Comparison of ENCODE assay signal across 19 cellular contexts in the genomic region with DNA sequence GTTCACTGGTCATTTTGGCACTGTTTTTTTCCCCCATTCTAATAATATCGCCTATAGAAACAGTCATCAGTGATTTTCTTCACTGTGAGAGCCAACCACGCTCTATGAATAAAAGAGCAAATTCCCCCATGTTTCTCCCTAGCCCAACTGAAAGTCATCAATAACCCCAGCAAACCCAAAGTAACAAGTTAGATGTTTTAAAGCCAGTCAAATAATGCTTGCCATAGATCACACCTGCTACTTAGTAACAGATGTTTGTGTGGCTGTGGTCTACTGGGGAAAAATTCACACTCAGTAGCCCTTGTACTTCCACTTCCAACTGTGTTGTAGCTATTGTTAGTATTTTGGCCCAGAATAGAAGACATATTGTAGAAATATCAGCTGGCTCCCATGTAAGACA.
DNase-seq lines count a peak whose midpoint lies in the region; ATAC-seq and TF ChIP-seq lines count a peak whose summit lies in the region.
"Had no signal": no experiment of that assay in that cellular context is flagged by ENCODE, and none has a peak within 500 bp of the region (broad histone marks: within the 10 kb centered on the region; RNA-seq: fewer than 3 reads in every experiment).

No MANE protein-coding gene starts in this region.

- no peak overlapping the region for H3K27ac ChIP-seq in OCI-LY3 (ENCODE audit: low read length)
- no peak overlapping the region for H3K27ac ChIP-seq in PC-9
- H3K27ac ChIP-seq: neutrophil had no signal

- no peak overlapping the region for H3K4me3 Mint-ChIP-seq in activated CD4-positive, alpha-beta memory T cell treated with anti-CD3 and anti-CD28 coated beads for 36 hours
- H3K4me3 Mint-ChIP-seq: central memory CD8-positive, alpha-beta T cell; endodermal cell; memory B cell had no signal

- no peaks in the 10 kb centered on the region for H3K9me3 ChIP-seq in OCI-LY3 (ENCODE audit: insufficient read depth, low read length)
- no peaks in the 10 kb centered on the region for H3K9me3 ChIP-seq in PC-9 (ENCODE audit: insufficient read depth, low read depth)
- H3K9me3 ChIP-seq: neutrophil had no signal

- H3K4me1 Mint-ChIP-seq in activated CD4-positive, alpha-beta memory T cell treated with anti-CD3 and anti-CD28 coated beads for 36 hours (ENCODE audit: low read depth) = no peaks in the 10 kb centered on the region
- H3K4me1 Mint-ChIP-seq: central memory CD8-positive, alpha-beta T cell; endodermal cell; memory B cell had no signal

- no TSS peak for BruUV-seq in PC-9 (replicated peaks; lab: Mats Ljungman, UMichigan)

- intact Hi-C loops in activated CD4-positive, alpha-beta memory T cell treated with anti-CD3 and anti-CD28 coated beads for 36 hours (cut with micrococcal nuclease) = no loop called here
- intact Hi-C loops in PC-9 (cut with micrococcal nuclease; ENCODE audit: unreplicated experiment) = no loop called here

- no peak overlapping the region for H3K9ac ChIP-seq in OCI-LY3 (ENCODE audit: low read length)

- H3K27me3 Mint-ChIP-seq in activated CD4-positive, alpha-beta memory T cell treated with anti-CD3 and anti-CD28 coated beads for 36 hours = peaks cover 4% of the 10 kb centered on the region
- H3K27me3 Mint-ChIP-seq: central memory CD8-positive, alpha-beta T cell; memory B cell had no signal

- no peaks in the 10 kb centered on the region for H3K36me3 ChIP-seq in OCI-LY3 (replicated peaks; ENCODE audit: low read depth, low read length)
- no peaks in the 10 kb centered on the region for H3K36me3 ChIP-seq in PC-9 (ENCODE audit: low read depth)
- H3K36me3 ChIP-seq: neutrophil had no signal

- peak; percentile 66 for ATAC-seq in GM18508 (IDR thresholded peaks at IDR 0.05; ENCODE audit: insufficient read depth, unreplicated experiment)
- ATAC-seq in GM21390 (IDR thresholded peaks at IDR 0.05; ENCODE audit: unreplicated experiment) = peak; percentile 63
- ATAC-seq in HG02938 (IDR thresholded peaks at IDR 0.05; ENCODE audit: unreplicated experiment) = peak; percentile 67
- ATAC-seq: right cardiac atrium had no signal

- peaks cover 16% of the 10 kb centered on the region for H3K4me1 ChIP-seq in OCI-LY3 (ENCODE audit: low read length)
- H3K4me1 ChIP-seq in PC-9 (replicated peaks; ENCODE audit: insufficient read depth) = no peaks in the 10 kb centered on the region

- no peaks in the 10 kb centered on the region for H3K9me3 Mint-ChIP-seq in activated CD4-positive, alpha-beta memory T cell treated with anti-CD3 and anti-CD28 coated beads for 36 hours
- H3K9me3 Mint-ChIP-seq: central memory CD8-positive, alpha-beta T cell; endodermal cell; memory B cell had no signal

- H3K36me3 Mint-ChIP-seq in activated CD4-positive, alpha-beta memory T cell treated with anti-CD3 and anti-CD28 coated beads for 36 hours = no peaks in the 10 kb centered on the region
- H3K36me3 Mint-ChIP-seq: memory B cell had no signal

- no peak for DNase-seq in activated CD4-positive, alpha-beta memory T cell treated with anti-CD3 and anti-CD28 coated beads for 36 hours
- DNase-seq in NCI-H2227 treated with DMSO at 0.1 percent for 48 hours (lab: John Stamatoyannopoulos, UW) (no peak), PC-9 (no peak), COR-L47 (lab: John Stamatoyannopoulos, UW) (no peak)
- DNase-seq: activated CD4-positive, alpha-beta T cell treated with anti-CD3 and anti-CD28 coated beads for 1 hour; activated gamma-delta T cell; amygdala; endodermal cell; NCI-H1930; NCI-H524; right cardiac atrium; T1000 had no signal

- no peaks in the 10 kb centered on the region for H3K79me2 ChIP-seq in OCI-LY3 (ENCODE audit: low read length)
- no peaks in the 10 kb centered on the region for H3K79me2 ChIP-seq in PC-9 (ENCODE audit: low read depth)

- H3K4me2 ChIP-seq in OCI-LY3 (ENCODE audit: low read length) = peak overlapping the region; percentile 17; the same call in 1 of the 2 replicates
- H3K4me2 ChIP-seq in PC-9 = no peak overlapping the region

- POLR2A ChIA-PET in activated CD4-positive, alpha-beta memory T cell treated with anti-CD3 and anti-CD28 coated beads for 36 hours (lab: Charles Lee) = no interaction called here
- POLR2A ChIA-PET in PC-9 (lab: Charles Lee; ENCODE audit: unreplicated experiment) = no interaction called here

- H2AFZ ChIP-seq in OCI-LY3 (ENCODE audit: low read depth, low read length) (no peak overlapping the region), PC-9 (no peak overlapping the region)

- H3F3A ChIP-seq in PC-9 (ENCODE audit: insufficient read depth, low read depth) = no peaks in the 10 kb centered on the region

- H3K9me2 ChIP-seq in PC-9 (ENCODE audit: insufficient read depth) = no peaks in the 10 kb centered on the region

- H3K27ac Mint-ChIP-seq in activated CD4-positive, alpha-beta memory T cell treated with anti-CD3 and anti-CD28 coated beads for 36 hours = no peak overlapping the region
- H3K27ac Mint-ChIP-seq: endodermal cell, memory B cell had no signal

- no peak overlapping the region for H3K4me3 ChIP-seq in OCI-LY3 (ENCODE audit: low read length)
- no peak overlapping the region for H3K4me3 ChIP-seq in PC-9

- TF ChIP-seq CTCF in OCI-LY3 (IDR thresholded peaks at IDR 0.05; ENCODE audit: low read depth, low read length) (no peak), PC-9 (conservative IDR thresholded peaks at IDR 0.05) (no peak)

- H3K27me3 ChIP-seq in OCI-LY3 (ENCODE audit: low read depth, low read length) (no peaks in the 10 kb centered on the region), PC-9 (ENCODE audit: insufficient read depth, low read depth) (no peaks in the 10 kb centered on the region)
- H3K27me3 ChIP-seq: neutrophil had no signal

- no peaks in the 10 kb centered on the region for H4K20me1 ChIP-seq in OCI-LY3 (ENCODE audit: insufficient read depth, low read length)
- H4K20me1 ChIP-seq in PC-9 (ENCODE audit: insufficient read depth) = no peaks in the 10 kb centered on the region

- CTCF ChIA-PET in activated CD4-positive, alpha-beta memory T cell treated with anti-CD3 and anti-CD28 coated beads for 36 hours (lab: Charles Lee) = no interaction called here
- CTCF ChIA-PET in PC-9 (lab: Charles Lee) = no interaction called here
